Comparison of ENCODE assay signal across 20 cellular contexts in the genomic region with DNA sequence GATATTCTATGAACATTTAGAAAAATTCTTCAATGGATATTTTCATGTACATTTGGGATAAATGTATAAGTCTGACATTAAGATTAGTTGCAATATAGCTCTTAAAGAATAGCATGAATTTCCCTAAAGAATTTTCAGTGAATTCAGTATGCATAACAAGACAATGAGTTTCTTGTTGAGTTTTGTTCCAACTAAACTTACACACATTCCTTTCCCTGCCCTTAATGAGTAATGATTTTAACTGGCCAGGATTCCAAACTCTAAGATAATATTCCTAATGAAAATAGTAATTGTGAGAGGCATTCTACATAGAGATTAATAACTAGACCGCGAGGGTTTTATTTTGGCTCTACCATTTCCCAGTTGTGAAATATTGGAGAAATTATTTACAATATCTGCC.
"Had no signal": no experiment of that assay in that cellular context is flagged by ENCODE, and none has a peak within 500 bp of the region (broad histone marks: within the 10 kb centered on the region; RNA-seq: fewer than 3 reads in every experiment).

No MANE protein-coding gene starts in this region.

- H3K27me3 ChIP-seq: breast epithelium, left lung, upper lobe of left lung had no signal

- H3K4me3 ChIP-seq: breast epithelium, coronary artery, left lung, lung, spleen, thoracic aorta, upper lobe of left lung had no signal

- H3K36me3 ChIP-seq: breast epithelium, left lung, spleen, thoracic aorta, upper lobe of left lung had no signal

- DNase-seq: activated gamma-delta T cell treated with Interleukin-2 at 50 U/mL for 16 hours; activated T-cell treated with anti-CD3 and anti-CD28 coated beads, Interleukin-2, amount 50 U/mL, for 1 hour; aorta; cerebellar nuclear complex; endodermal cell; foreskin fibroblast; kidney glomerular epithelial cell; left lung; naive thymus-derived CD8-positive, alpha-beta T cell; retina; spleen; stimulated activated CD4-positive, alpha-beta T cell treated with anti-CD3 and anti-CD28 coated beads, Interleukin-4, amount 100 ng/mL, for 1 hour; stimulated activated naive CD4-positive, alpha-beta T cell treated with Interleukin-2 at 50 U/mL for 16 hours; T1000; upper lobe of left lung had no signal

- ATAC-seq: left lung; naive thymus-derived CD8-positive, alpha-beta T cell; WTC11 had no signal

- H3K4me1 ChIP-seq: breast epithelium, left lung, spleen, upper lobe of left lung had no signal

- H3K9me3 ChIP-seq: breast epithelium, left lung, spleen, thoracic aorta, upper lobe of left lung had no signal
